In the genomic region with DNA sequence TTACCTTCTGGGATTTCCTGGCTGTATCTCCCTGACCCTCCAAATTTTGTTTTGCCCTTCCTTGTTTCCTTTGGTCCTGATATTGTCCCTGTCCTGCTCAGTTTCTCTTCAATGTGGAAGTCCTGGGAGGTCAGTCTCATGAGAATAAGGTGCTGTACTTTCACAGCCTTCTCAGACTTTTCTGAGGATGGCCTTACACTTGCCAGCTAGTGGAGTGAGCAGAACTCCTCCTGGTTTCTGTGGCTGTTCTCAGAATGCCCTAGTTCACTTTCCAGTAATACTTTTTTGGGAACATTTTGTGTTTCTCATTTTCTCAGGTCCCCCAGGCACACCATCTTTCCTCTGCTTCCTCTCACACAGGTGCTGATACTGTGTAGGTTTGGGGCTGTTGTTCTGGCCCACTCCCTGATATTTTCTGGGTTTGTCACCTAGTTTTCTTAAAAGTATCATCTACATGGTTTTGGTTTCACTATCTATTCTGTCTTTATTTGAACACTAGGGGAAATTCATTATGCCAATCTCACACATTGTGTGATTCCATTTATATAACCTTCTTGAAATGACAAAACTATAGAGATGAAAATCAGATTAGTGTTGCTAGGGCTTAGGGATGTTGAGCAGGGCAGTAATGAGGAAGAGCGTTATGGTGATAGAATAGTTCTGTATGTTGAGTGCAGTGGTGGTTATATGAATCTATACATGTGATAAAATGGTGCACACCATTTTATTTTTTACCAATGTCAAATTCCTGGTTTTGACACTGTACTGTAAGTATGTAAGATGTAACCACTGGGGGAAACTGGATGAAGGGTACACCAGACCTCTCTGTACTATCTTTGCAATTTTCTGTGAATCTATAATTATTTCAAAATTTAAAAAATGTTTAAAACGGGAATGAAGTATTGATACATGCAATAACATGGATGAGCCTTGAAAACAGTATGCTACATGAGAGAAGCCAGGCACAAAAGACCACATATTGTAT, we compare ENCODE assay signal across 18 cellular contexts. TPM values are rescaled to one million over a fixed set of nuclear protein-coding genes. Genes with fewer than 3 reads are reported as not detected.
DNase-seq lines count a peak whose midpoint lies in the region; ATAC-seq, FAIRE-seq and TF ChIP-seq lines count a peak whose summit lies in the region.
"Had no signal": no experiment of that assay in that cellular context is flagged by ENCODE, and none has a peak within 500 bp of the region (broad histone marks: within the 10 kb centered on the region; RNA-seq: fewer than 3 reads in every experiment).

No MANE protein-coding gene starts in this region.

- intact Hi-C loops in CD4-positive, alpha-beta memory T cell (cut with micrococcal nuclease), result no loop called here

- H3K4me3 Mint-ChIP-seq in CD4-positive, alpha-beta memory T cell, result peak overlapping the region in 2 of 8 donors; percentile 7 to 42
- H3K4me3 Mint-ChIP-seq in T-cell (peak overlapping the region in 1 of 3 donors; percentile 11), immature natural killer cell (peak overlapping the region; percentile 26 to 74 (median 60)), glutamatergic neuron (ENCODE audit: unreplicated experiment) (no peak overlapping the region)
- H3K4me3 Mint-ChIP-seq: mesothelial cell of epicardium had no signal

- no peaks in the 10 kb centered on the region for H3K9me3 ChIP-seq in CD4-positive, alpha-beta memory T cell (ENCODE audit: control insufficient read depth in 1 of 2, low read length in 2 of 2)
- H3K9me3 ChIP-seq: BE2C, esophagus muscularis mucosa, Peyer's patch had no signal

- TF ChIP-seq POLR2A in GM12892 (IDR thresholded peaks at IDR 0.05; ENCODE audit: low read depth, low read length), result no peak

- FAIRE-seq in GM12892 (lab: Jason Lieb, UNC), result peak; percentile 21
- FAIRE-seq: kidney, urothelium cell line had no signal

- H3K27ac Mint-ChIP-seq in CD4-positive, alpha-beta memory T cell, result peak overlapping the region in 6 of 7 donors; percentile 39 to 82 (median 58)
- peak overlapping the region; percentile 7 to 29 for H3K27ac Mint-ChIP-seq in T-cell
- peak overlapping the region; percentile 83 to 95 (median 90) for H3K27ac Mint-ChIP-seq in immature natural killer cell
- H3K27ac Mint-ChIP-seq in glutamatergic neuron (ENCODE audit: unreplicated experiment), result no peak overlapping the region
- H3K27ac Mint-ChIP-seq: mesothelial cell of epicardium had no signal

- CTCF ChIA-PET in CD4-positive, alpha-beta memory T cell (lab: Charles Lee; ENCODE audit: partially characterized antibody), result no interaction called here
- CTCF ChIA-PET in T-cell (lab: Charles Lee), result no interaction called here

- POLR2A ChIA-PET in CD4-positive, alpha-beta memory T cell (lab: Charles Lee; ENCODE audit: partially characterized antibody), result no interaction called here
- POLR2A ChIA-PET in T-cell (lab: Charles Lee), result no interaction called here

- ATAC-seq in T-cell (replicated peaks in 1 of 4) (no peak), HG02759 (IDR thresholded peaks at IDR 0.05; ENCODE audit: unreplicated experiment) (no peak), HG03520 (IDR thresholded peaks at IDR 0.05; ENCODE audit: unreplicated experiment) (no peak)

- peaks cover 7 to 16% (median 12%) of the 10 kb centered on the region in 4 donors for H3K4me1 Mint-ChIP-seq in CD4-positive, alpha-beta memory T cell
- H3K4me1 Mint-ChIP-seq in T-cell, result peaks cover 15 to 18% (median 16%) of the 10 kb centered on the region in 3 donors
- peaks cover 31 to 41% of the 10 kb centered on the region in 2 donors for H3K4me1 Mint-ChIP-seq in immature natural killer cell
- H3K4me1 Mint-ChIP-seq in glutamatergic neuron (ENCODE audit: low read depth, unreplicated experiment), result no peaks in the 10 kb centered on the region
- H3K4me1 Mint-ChIP-seq: mesothelial cell of epicardium had no signal

- H3K27me3 ChIP-seq in CD4-positive, alpha-beta memory T cell (ENCODE audit: insufficient read depth, low read length), result no peaks in the 10 kb centered on the region
- H3K27me3 ChIP-seq: BE2C, esophagus muscularis mucosa, Peyer's patch had no signal

- H3K27me3 Mint-ChIP-seq in CD4-positive, alpha-beta memory T cell, result peaks cover 0 to 1% of the 10 kb centered on the region in 2 donors
- no peaks in the 10 kb centered on the region for H3K27me3 Mint-ChIP-seq in T-cell
- H3K27me3 Mint-ChIP-seq in immature natural killer cell (ENCODE audit: low read depth in 3 of 3), result peaks cover 0 to 1% (median 0%) of the 10 kb centered on the region in 3 donors
- no peaks in the 10 kb centered on the region for H3K27me3 Mint-ChIP-seq in glutamatergic neuron (ENCODE audit: unreplicated experiment)

- no peak for DNase-seq in CD4-positive, alpha-beta memory T cell
- DNase-seq in GM12892 (ENCODE audit: insufficient read length), result no peak
- DNase-seq in T-cell, result no peak
- peak; percentile 13 to 24 (median 23) for DNase-seq in immature natural killer cell
- no peak for DNase-seq in glutamatergic neuron
- DNase-seq in NCI-H187 treated with DMSO at 0.1 percent for 48 hours (lab: John Stamatoyannopoulos, UW), result no peak
- DNase-seq: BE2C; H7; kidney; NCI-H1694; NCI-H526; Peyer's patch; stimulated activated naive CD4-positive, alpha-beta T cell had no signal

- no peaks in the 10 kb centered on the region for H3K36me3 ChIP-seq in CD4-positive, alpha-beta memory T cell (ENCODE audit: insufficient read depth, low read length)
- H3K36me3 ChIP-seq: BE2C, esophagus muscularis mucosa, Peyer's patch had no signal

- H3K27ac ChIP-seq in CD4-positive, alpha-beta memory T cell (ENCODE audit: low read depth, low read length), result no peak overlapping the region
- H3K27ac ChIP-seq: esophagus muscularis mucosa, Peyer's patch had no signal

- no peak for TF ChIP-seq CTCF in glutamatergic neuron (IDR thresholded peaks at IDR 0.05; ENCODE audit: partially characterized antibody, unreplicated experiment)

- peaks cover 0 to 3% (median 0%) of the 10 kb centered on the region in 8 donors for H3K9me3 Mint-ChIP-seq in CD4-positive, alpha-beta memory T cell
- H3K9me3 Mint-ChIP-seq in T-cell (peaks cover 0 to 3% (median 0%) of the 10 kb centered on the region in 3 donors), immature natural killer cell (no peaks in the 10 kb centered on the region), glutamatergic neuron (ENCODE audit: unreplicated experiment) (peaks cover under 1% of the 10 kb centered on the region)

- no peak overlapping the region for H3K4me3 ChIP-seq in CD4-positive, alpha-beta memory T cell (ENCODE audit: low read length in 2 of 2)
- H3K4me3 ChIP-seq: esophagus muscularis mucosa, Peyer's patch had no signal

- peaks cover 9% of the 10 kb centered on the region for H3K4me1 ChIP-seq in CD4-positive, alpha-beta memory T cell (ENCODE audit: insufficient read depth, low read length)
- H3K4me1 ChIP-seq: BE2C, esophagus muscularis mucosa, Peyer's patch had no signal

- peaks cover 0 to 10% of the 10 kb centered on the region in 2 donors for H3K36me3 Mint-ChIP-seq in CD4-positive, alpha-beta memory T cell
- peaks cover 26% of the 10 kb centered on the region for H3K36me3 Mint-ChIP-seq in T-cell
- no peaks in the 10 kb centered on the region for H3K36me3 Mint-ChIP-seq in immature natural killer cell
- H3K36me3 Mint-ChIP-seq in glutamatergic neuron (ENCODE audit: unreplicated experiment), result peaks cover 5% of the 10 kb centered on the region

RNA-seq across cellular contexts. Expression of gene BRPF3, which starts 27.2 kb away (rescaled TPM):
- 10 to 100 TPM; 36.2 to 36.7 TPM for total RNA-seq in CD4-positive, alpha-beta memory T cell
- 1 to 10 TPM; 1.8 to 7.9 TPM for polyA plus RNA-seq in CD4-positive, alpha-beta memory T cell
- polyA plus RNA-seq in GM12892 (2012; ENCODE audit: missing spikeins), result 6.4 TPM
- 10 to 100 TPM; 33.9 to 38.5 (median 35.7) TPM for total RNA-seq in T-cell
- 10 to 100 TPM in 1 of 3 donors, 1 to 10 TPM in 2; 3.0 to 13.7 (median 4.1) TPM for polyA plus RNA-seq in immature natural killer cell
- 36.2 TPM for total RNA-seq in glutamatergic neuron (ENCODE audit: unreplicated experiment)

RNA-seq across cellular contexts. Expression of gene MAPK13, which starts 39.0 kb away (rescaled TPM):
- total RNA-seq in CD4-positive, alpha-beta memory T cell, result 10 to 100 TPM; 29.6 to 30.4 TPM
- polyA plus RNA-seq in CD4-positive, alpha-beta memory T cell, result 10 to 100 TPM; 29.1 to 36.8 TPM
- polyA plus RNA-seq in GM12892 (2012; ENCODE audit: missing spikeins), result 5.4 TPM
- total RNA-seq in T-cell (10 to 100 TPM; 38.2 to 45.6 (median 44.1) TPM), glutamatergic neuron (ENCODE audit: unreplicated experiment) (4.2 TPM)
- polyA plus RNA-seq in immature natural killer cell, result 10 to 100 TPM; 35.2 to 52.1 (median 38.4) TPM

Comparison
In these comparisons a context has a peak if more than half of its experiments do, and no peak if none do; other contexts are left out.
1. DNase-seq: peak in immature natural killer cell (3 of 3); none in CD4-positive, alpha-beta memory T cell (0 of 5), GM12892 (single experiment), T-cell (0 of 34), glutamatergic neuron (single experiment) and NCI-H187 treated with DMSO at 0.1 percent for 48 hours (single experiment).